In the genomic region with DNA sequence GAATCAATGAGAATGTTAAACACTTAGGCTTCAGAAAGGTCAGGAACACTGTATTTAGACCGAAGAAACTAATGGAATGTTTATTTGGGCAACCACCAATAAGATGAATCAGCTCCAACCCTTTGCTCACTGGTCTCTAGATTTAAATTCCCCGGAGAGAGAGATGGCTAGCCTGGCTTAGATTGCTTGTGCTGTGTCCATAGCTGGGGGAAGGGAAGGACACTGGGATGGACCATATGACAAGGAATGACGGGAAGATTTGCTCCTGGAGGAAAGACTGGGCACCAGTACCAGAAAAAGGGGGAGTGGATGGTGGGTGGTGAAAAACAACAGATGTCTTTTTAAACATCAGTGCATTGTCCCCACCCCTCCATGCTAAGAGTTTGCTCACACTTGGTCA, we compare ENCODE assay signal across 15 cellular contexts.
DNase-seq lines count a peak whose midpoint lies in the region; ATAC-seq and TF ChIP-seq lines count a peak whose summit lies in the region.
"Had no signal": no experiment of that assay in that cellular context is flagged by ENCODE, and none has a peak within 500 bp of the region (broad histone marks: within the 10 kb centered on the region; RNA-seq: fewer than 3 reads in every experiment).

No MANE protein-coding gene starts in this region.

- no peak for TF ChIP-seq CTCF in HFF-Myc (IDR thresholded peaks at IDR 0.05; ENCODE audit: low read depth, low read length, missing control alignments)
- no peak for TF ChIP-seq CTCF in cardiac fibroblast (IDR thresholded peaks at IDR 0.05; ENCODE audit: low read depth, low read length)
- no peak for TF ChIP-seq CTCF in left lung (IDR thresholded peaks at IDR 0.05)

- no peaks in the 10 kb centered on the region for H3K36me3 ChIP-seq in left lung
- H3K36me3 ChIP-seq: BLaER1 treated with 17β-estradiol and CSF1 and Interleukin-3, amounts not matched to agents 10 nM and 100 nM had no signal

- no peaks in the 10 kb centered on the region for H3K4me1 ChIP-seq in left lung
- H3K4me1 ChIP-seq: BLaER1 treated with 17β-estradiol and CSF1 and Interleukin-3, amounts not matched to agents 10 nM and 100 nM; psoas muscle had no signal

- intact Hi-C loops in left lung (cut with DNase I), result no loop called here

- peak; percentile 62 for ATAC-seq in left lung
- no peak for ATAC-seq in HG03139 (IDR thresholded peaks at IDR 0.05; ENCODE audit: unreplicated experiment)
- no peak for ATAC-seq in GM21381 (IDR thresholded peaks at IDR 0.05; ENCODE audit: unreplicated experiment)

- H3K27ac ChIP-seq in left lung, result peak overlapping the region in 1 of 2 donors; percentile 42
- H3K27ac ChIP-seq: BLaER1 treated with 17β-estradiol and CSF1 and Interleukin-3, amounts not matched to agents 10 nM and 100 nM; psoas muscle; SK-N-MC had no signal

- H3K4me3 ChIP-seq in HFF-Myc (replicated peaks; ENCODE audit: low read depth, low read length), result no peak overlapping the region
- no peak overlapping the region for H3K4me3 ChIP-seq in cardiac fibroblast (replicated peaks in 1 of 2; ENCODE audit: low read depth in 2 of 2, low read length in 2 of 2)
- H3K4me3 ChIP-seq in left lung, result no peak overlapping the region
- H3K4me3 ChIP-seq: BLaER1 treated with 17β-estradiol and CSF1 and Interleukin-3, amounts not matched to agents 10 nM and 100 nM; psoas muscle; SK-N-MC had no signal

- H3K9me3 ChIP-seq in left lung, result no peaks in the 10 kb centered on the region
- H3K9me3 ChIP-seq: psoas muscle had no signal

- H3K27me3 ChIP-seq in left lung, result no peaks in the 10 kb centered on the region
- H3K27me3 ChIP-seq: BLaER1 treated with 17β-estradiol and CSF1 and Interleukin-3, amounts not matched to agents 10 nM and 100 nM had no signal

- DNase-seq in AG08395 (ENCODE audit: low spot score) (peak; percentile 70), HFF-Myc (ENCODE audit: extremely low read depth, low read depth) (peak; percentile 48), cardiac fibroblast (ENCODE audit: low read depth in 2 of 2) (peak; percentile 78 to 88), left lung (no peak), SKM-1 treated with dmso at 0.1 percent for 144 hours (lab: John Stamatoyannopoulos, UW; ENCODE audit: unreplicated experiment) (no peak), GOT3 (lab: John Stamatoyannopoulos, UW) (no peak)
- DNase-seq: activated B cell treated with CpG ODN at 0.5 μM for 24 hours, activated T-cell treated with anti-CD3 and anti-CD28 coated beads for 4 hours, Karpas-422, NCI-H2107, psoas muscle had no signal

Comparison
In these comparisons a context has a peak if more than half of its experiments do, and no peak if none do; other contexts are left out.
1. DNase-seq: peak in AG08395 (single experiment), HFF-Myc (single experiment) and cardiac fibroblast (2 of 2); none in left lung (0 of 2), SKM-1 treated with dmso at 0.1 percent for 144 hours (single experiment) and GOT3 (single experiment).